22 cellular contexts compared by ENCODE assay signal in genomic region chr13:64782459-64782858, GRCh38.
"Had no signal": no experiment of that assay in that cellular context is flagged by ENCODE, and none has a peak within 500 bp of the region (broad histone marks: within the 10 kb centered on the region; RNA-seq: fewer than 3 reads in every experiment).

No MANE protein-coding gene starts in this region.

- H3K27me3 ChIP-seq: adrenal gland had no signal

- DNase-seq: activated CD4-positive, alpha-beta memory T cell treated with anti-CD3 and anti-CD28 coated beads, Interleukin-2, amount 10 ng/mL, durations not matched to agents 7 days and 5 days; activated CD4-positive, alpha-beta T cell treated with anti-CD3 and anti-CD28 coated beads, Interleukin-2, amount 10 ng/mL, durations not matched to agents 7 days and 5 days; activated CD4-positive, CD25-positive, alpha-beta regulatory T cell; activated naive CD4-positive, alpha-beta T cell treated with anti-CD3 and anti-CD28 coated beads, Interleukin-2, amount 50 U/mL, for 16 hours; activated naive CD8-positive, alpha-beta T cell treated with anti-CD3 and anti-CD28 coated beads, Interleukin-2, amount 10 ng/mL, durations not matched to agents 7 days and 5 days; activated T-cell treated with anti-CD3 and anti-CD28 coated beads for 4 hours; activated T-cell treated with anti-CD3 and anti-CD28 coated beads, Interleukin-2, amount 50 U/mL, for 48 hours; adrenal gland; aorta; KG1; MM.1S; NCI-H1105; NCI-H1436; NCI-H1694 treated with DMSO at 0.1 percent for 48 hours; NCI-H2029 treated with DMSO at 0.1 percent for 48 hours; NCI-H510A treated with DMSO at 0.1 percent for 48 hours; NCI-H69; SHP77 treated with DMSO at 0.1 percent for 48 hours; T-cell; T-helper 2 cell; T1000 had no signal

- H3K27ac ChIP-seq: adrenal gland had no signal

- H3K4me1 ChIP-seq: adrenal gland had no signal

- H3K36me3 ChIP-seq: adrenal gland had no signal

- H3K9me3 ChIP-seq: adrenal gland had no signal

- H3K4me3 ChIP-seq: adrenal gland had no signal

- ATAC-seq: activated T-helper 17 cell treated with anti-CD3 and anti-CD28 coated beads, Interleukin-2, amount 50 U/mL, for 72 hours; T-cell had no signal
